In the genomic region with DNA sequence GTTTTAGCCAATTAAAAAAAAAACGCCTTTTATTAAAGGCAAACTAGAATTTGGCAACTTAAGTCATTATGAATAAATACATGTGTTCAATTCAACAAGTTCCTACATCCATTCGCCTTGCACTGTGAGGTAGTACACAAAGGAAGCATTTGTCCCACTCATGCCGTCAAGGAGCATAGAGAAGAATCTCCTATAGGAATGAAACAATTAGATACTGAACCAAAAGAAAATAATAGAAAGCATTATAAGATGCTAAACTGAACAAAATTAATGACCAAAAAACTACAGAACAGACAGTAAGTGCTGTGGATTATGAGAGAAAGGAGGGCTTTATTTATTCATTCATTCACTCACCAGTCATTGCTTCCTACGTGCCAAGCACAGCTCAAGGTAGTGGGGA, we compare ENCODE assay signal across 8 cellular contexts.
"Had no signal": no experiment of that assay in that cellular context is flagged by ENCODE, and none has a peak within 500 bp of the region (broad histone marks: within the 10 kb centered on the region; RNA-seq: fewer than 3 reads in every experiment).

No MANE protein-coding gene starts in this region.

- H3K4me3 ChIP-seq: GM23248, HAP-1, K562 had no signal

- ATAC-seq: HCT116, K562 had no signal

- H3K4me3 Mint-ChIP-seq: HFFc6 had no signal

- H3K9me3 ChIP-seq: HAP-1 had no signal

- H3K4me1 ChIP-seq: HAP-1 had no signal

- DNase-seq: GM23248, GOT3, H7, HFFc6, IMR-90 had no signal

- H3K36me3 ChIP-seq: HAP-1 had no signal

- H3K27ac Mint-ChIP-seq: HFFc6 had no signal

- H3K27ac ChIP-seq: GM23248 had no signal

- H3K9me3 Mint-ChIP-seq: HFFc6 had no signal
